1 cellular context compared by ENCODE assay signal in genomic region chr10:28254290-28254985, GRCh38.
A peak's percentile ranks its signal among the peaks of the same experiment; 100 is the strongest.
TF ChIP-seq lines count a peak whose summit lies in the region.

No MANE protein-coding gene starts in this region.

TF ChIP-seq in HCT116, 20 proteins besides CTCF, POLR2A, EP300 and RAD21 (continued from another document):
- TF ChIP-seq ZBTB33 (IDR thresholded peaks at IDR 0.05; ENCODE audit: extremely low read depth, insufficient replicate concordance, low read length) = no peak
- peak; percentile 43 for TF ChIP-seq MAX (IDR thresholded peaks at IDR 0.05)
- no peak for TF ChIP-seq TCF7L2 (IDR thresholded peaks at IDR 0.05; ENCODE audit: borderline replicate concordance, extremely low read depth, insufficient read depth, insufficient read length)
- no peak; the same call in 1 of the 2 replicates for TF ChIP-seq SIN3A (IDR thresholded peaks at IDR 0.05; ENCODE audit: low read depth)
